Comparison of ENCODE assay signal across 8 cellular contexts in genomic region chr14:103847954-103848719, GRCh38. TPM values are rescaled to one million over a fixed set of nuclear protein-coding genes. Genes with fewer than 3 reads are reported as not detected.
DNase-seq lines count a peak whose midpoint lies in the region; ATAC-seq and FAIRE-seq lines count a peak whose summit lies in the region.

No MANE protein-coding gene starts in this region.

- H3K9me3 ChIP-seq in CD4-positive, alpha-beta memory T cell (ENCODE audit: control insufficient read depth in 1 of 2, low read length in 2 of 2): no peaks in the 10 kb centered on the region
- no peaks in the 10 kb centered on the region for H3K9me3 ChIP-seq in HUES64 (ENCODE audit: insufficient read depth, low read depth, low read length)
- H3K9me3 ChIP-seq in small intestine (ENCODE audit: control insufficient read depth, low read depth): no peaks in the 10 kb centered on the region

- ATAC-seq in GM19397 (IDR thresholded peaks at IDR 0.05; ENCODE audit: unreplicated experiment): peak; percentile 35
- ATAC-seq in GM18867 (IDR thresholded peaks at IDR 0.05; ENCODE audit: unreplicated experiment): no peak

- H3K27me3 ChIP-seq in CD4-positive, alpha-beta memory T cell (ENCODE audit: insufficient read depth, low read length): no peaks in the 10 kb centered on the region
- H3K27me3 ChIP-seq in HUES64 (ENCODE audit: insufficient read depth, low read length) (peaks cover 45% of the 10 kb centered on the region), small intestine (ENCODE audit: control insufficient read depth in 2 of 2, insufficient read depth in 2 of 2, low read length in 2 of 2) (no peaks in the 10 kb centered on the region)

- WGBS in HUES64: 4% methylated on average over 76 of the region's 76 CpGs
- 3 to 12% (median 7%) methylated on average over 47 to 76 of the region's 76 CpGs for WGBS in small intestine, 3 donors

- peak in 2 of 5 donors; percentile 7 to 11 for DNase-seq in CD4-positive, alpha-beta memory T cell
- peak; percentile 28 for DNase-seq in astrocyte of the hippocampus (ENCODE audit: low read depth, low spot score)
- DNase-seq in iPS-NIHi11 (ENCODE audit: low spot score): peak; percentile 54
- DNase-seq in small intestine: no peak
- no peak for DNase-seq in activated CD4-positive, CD25-positive, alpha-beta regulatory T cell (lab: John Stamatoyannopoulos, UW)

- H3K36me3 ChIP-seq in CD4-positive, alpha-beta memory T cell (ENCODE audit: insufficient read depth, low read length): no peaks in the 10 kb centered on the region
- no peaks in the 10 kb centered on the region for H3K36me3 ChIP-seq in HUES64 (ENCODE audit: insufficient read depth, low read length)
- H3K36me3 ChIP-seq in small intestine (ENCODE audit: control insufficient read depth in 2 of 2, insufficient read depth in 2 of 2, low read length in 2 of 2): no peaks in the 10 kb centered on the region

- no peaks in the 10 kb centered on the region for H3K9me3 Mint-ChIP-seq in CD4-positive, alpha-beta memory T cell

- FAIRE-seq in small intestine (lab: Jason Lieb, UNC): no peak

- peak overlapping the region in 1 of 2 donors; percentile 45 for H3K4me3 ChIP-seq in CD4-positive, alpha-beta memory T cell (ENCODE audit: low read length in 2 of 2)
- H3K4me3 ChIP-seq in HUES64 (ENCODE audit: low read length) (peak overlapping the region; percentile 76), small intestine (ENCODE audit: low read depth in 1 of 2, low read length in 2 of 2) (peak overlapping the region; percentile 61 to 84)

- H3K4me3 Mint-ChIP-seq in CD4-positive, alpha-beta memory T cell: peak overlapping the region; percentile 71 to 87 (median 80)

- intact Hi-C loops in CD4-positive, alpha-beta memory T cell (cut with micrococcal nuclease): loop anchor here (1.0 to 2.0 kb wide), 4 partner anchors 24 to 133 kb away; partner anchors contain the start of genes XRCC3 and ZFYVE21

- no peaks in the 10 kb centered on the region for H3K27me3 Mint-ChIP-seq in CD4-positive, alpha-beta memory T cell

- H3K36me3 Mint-ChIP-seq in CD4-positive, alpha-beta memory T cell: peaks cover 0 to 4% of the 10 kb centered on the region in 2 donors

- H3K4me1 Mint-ChIP-seq in CD4-positive, alpha-beta memory T cell: peaks cover 9 to 26% (median 15%) of the 10 kb centered on the region in 4 donors

- POLR2A ChIA-PET in CD4-positive, alpha-beta memory T cell (lab: Charles Lee; ENCODE audit: partially characterized antibody): no interaction called here

- peak overlapping the region in 5 of 7 donors; percentile 36 to 86 (median 80) for H3K27ac Mint-ChIP-seq in CD4-positive, alpha-beta memory T cell

- CTCF ChIA-PET in CD4-positive, alpha-beta memory T cell (lab: Charles Lee; ENCODE audit: partially characterized antibody): no interaction called here

- peak overlapping the region; percentile 69; the same call in 1 of the 2 replicates for H3K9ac ChIP-seq in HUES64 (ENCODE audit: low read depth, low read length)

- peaks cover 12% of the 10 kb centered on the region for H3K4me1 ChIP-seq in CD4-positive, alpha-beta memory T cell (ENCODE audit: insufficient read depth, low read length)
- H3K4me1 ChIP-seq in HUES64 (ENCODE audit: insufficient read depth, low read length) (peaks cover 7% of the 10 kb centered on the region), small intestine (ENCODE audit: control insufficient read depth in 2 of 2, insufficient read depth in 1 of 2, low read depth in 1 of 2, low read length in 1 of 2) (peaks cover 0 to 2% of the 10 kb centered on the region in 2 donors)

- no peak overlapping the region for H3K27ac ChIP-seq in CD4-positive, alpha-beta memory T cell (ENCODE audit: low read depth, low read length)
- no peak overlapping the region for H3K27ac ChIP-seq in HUES64 (ENCODE audit: low read depth, low read length)
- peak overlapping the region; percentile 17 to 76 for H3K27ac ChIP-seq in small intestine (ENCODE audit: low read depth in 1 of 2, low read length in 1 of 2)

RNA-seq across cellular contexts. Expression of gene PPP1R13B, which starts 0.8 kb away (rescaled TPM):
- total RNA-seq in CD4-positive, alpha-beta memory T cell: 10 to 100 TPM; 23.3 to 30.5 TPM
- 1 to 10 TPM in 1 of 2 donors, under 1 TPM in 1; 0.72 to 8.2 TPM for polyA plus RNA-seq in CD4-positive, alpha-beta memory T cell
- polyA plus RNA-seq in HUES64 (2013, experiment 1 of 2): 3.1 TPM
- polyA plus RNA-seq in HUES64 (2013, experiment 2 of 2): 3.1 TPM
- polyA plus RNA-seq in small intestine: 10 to 100 TPM; 17.8 to 27.7 (median 18.8) TPM

Comparison
In these comparisons a context has a peak if more than half of its experiments do, and no peak if none do; other contexts are left out.
1. DNase-seq: peak in astrocyte of the hippocampus (single experiment) and iPS-NIHi11 (single experiment); none in small intestine (single experiment) and activated CD4-positive, CD25-positive, alpha-beta regulatory T cell (0 of 4).
2. H3K27ac ChIP-seq: peak in small intestine (2 of 2); none in CD4-positive, alpha-beta memory T cell (single experiment) and HUES64 (single experiment).